In the genomic region with DNA sequence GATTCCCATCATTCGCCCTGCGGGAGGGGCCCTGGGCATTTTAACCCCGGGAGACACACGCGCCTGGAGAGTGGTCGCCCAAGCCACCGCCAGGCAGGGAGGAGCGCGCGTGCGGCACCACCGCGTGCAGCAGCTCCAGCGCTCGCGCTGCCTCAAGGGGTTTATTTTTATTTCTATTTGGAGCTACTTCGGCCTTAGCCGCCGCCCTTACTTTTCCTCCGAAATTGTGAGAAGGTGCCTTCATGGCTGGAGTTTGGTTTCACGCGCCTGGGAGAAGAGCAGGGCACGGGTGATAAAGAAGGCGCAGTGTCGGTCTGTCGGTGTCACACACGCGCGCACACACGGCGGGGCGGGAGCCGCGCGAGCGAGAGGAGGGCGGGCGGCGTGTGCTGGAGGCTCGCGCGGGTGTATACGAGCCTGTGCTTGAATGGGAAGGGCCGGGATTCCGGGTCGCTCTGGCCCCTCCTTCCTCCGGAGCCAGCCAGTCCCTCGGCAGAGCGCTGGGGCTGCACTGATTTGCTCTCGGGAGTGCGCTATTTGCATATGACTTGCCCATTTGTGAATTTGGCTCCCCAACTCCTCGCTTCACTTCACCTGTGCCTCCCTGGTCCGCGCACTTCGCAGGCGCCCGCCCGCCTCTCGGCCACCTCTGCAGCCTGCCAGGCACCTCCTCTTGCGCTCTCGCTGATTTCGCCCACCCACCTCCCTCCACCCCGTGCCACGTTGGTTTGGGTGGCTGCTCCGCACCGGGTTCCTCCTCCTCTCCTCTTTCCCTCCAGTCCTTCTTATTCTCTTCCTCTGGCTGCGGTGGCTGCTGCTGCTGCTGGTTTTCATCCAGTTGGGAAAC, we compare ENCODE assay signal across 8 cellular contexts.
DNase-seq lines count a peak whose midpoint lies in the region; ATAC-seq, FAIRE-seq and TF ChIP-seq lines count a peak whose summit lies in the region.

No MANE protein-coding gene starts in this region.

- H3K36me3 ChIP-seq in NT2/D1 (ENCODE audit: insufficient read depth, insufficient read length, low read length), result no peaks in the 10 kb centered on the region
- H3K36me3 ChIP-seq in endothelial cell of umbilical vein (ENCODE audit: control insufficient read depth in 2 of 2, extremely low read depth in 1 of 2, insufficient read depth in 2 of 2, low read length in 2 of 2), result no peaks in the 10 kb centered on the region
- no peaks in the 10 kb centered on the region for H3K36me3 ChIP-seq in lower lobe of right lung
- H3K36me3 ChIP-seq in thymus (ENCODE audit: control insufficient read depth, insufficient read depth), result no peaks in the 10 kb centered on the region

- H3K9me3 ChIP-seq in NT2/D1 (ENCODE audit: insufficient read depth, low read length) (no peaks in the 10 kb centered on the region), endothelial cell of umbilical vein (replicated peaks; ENCODE audit: control insufficient read depth, insufficient read depth, low read length) (no peaks in the 10 kb centered on the region), lower lobe of right lung (no peaks in the 10 kb centered on the region), thymus (ENCODE audit: control insufficient read depth) (peaks cover 3% of the 10 kb centered on the region)

- H3K79me2 ChIP-seq in endothelial cell of umbilical vein (ENCODE audit: control insufficient read depth, insufficient read depth, low read length), result no peaks in the 10 kb centered on the region

- peak; percentile 60 for FAIRE-seq in endothelial cell of umbilical vein (lab: Jason Lieb, UNC)

- dilution Hi-C loops in endothelial cell of umbilical vein (cut with MboI; ENCODE audit: extremely low pct_ligation_motif_present, low sequenced_read_pairs), result no loop called here

- peak overlapping the region; percentile 92 for H2AFZ ChIP-seq in endothelial cell of umbilical vein (ENCODE audit: low read depth, low read length)

- TF ChIP-seq CTCF in endothelial cell of umbilical vein (IDR thresholded peaks at IDR 0.05; ENCODE audit: extremely low read depth in 1 of 2, insufficient read depth in 1 of 2, low read depth in 1 of 2, low read length in 2 of 2), result no peak
- no peak for TF ChIP-seq CTCF in lower lobe of right lung (IDR thresholded peaks at IDR 0.05)

- H3K9ac ChIP-seq in NT2/D1 (ENCODE audit: insufficient read length, low read depth), result peak overlapping the region; percentile 70
- H3K9ac ChIP-seq in endothelial cell of umbilical vein (replicated peaks; ENCODE audit: extremely low read depth, insufficient read depth, low read length), result peak overlapping the region; percentile 12

- TF ChIP-seq POLR2A in endothelial cell of umbilical vein (IDR thresholded peaks at IDR 0.05; ENCODE audit: low read depth, low read length), result no peak

- H3K4me1 ChIP-seq in NT2/D1 (ENCODE audit: insufficient read depth, insufficient read length) (peaks cover 3% of the 10 kb centered on the region), endothelial cell of umbilical vein (ENCODE audit: control insufficient read depth, extremely low read depth, insufficient read depth, low read length) (peaks cover 7% of the 10 kb centered on the region), lower lobe of right lung (peaks cover 12% of the 10 kb centered on the region), thymus (ENCODE audit: control insufficient read depth, insufficient read depth, low read length) (no peaks in the 10 kb centered on the region)

- peak overlapping the region; percentile 82 for H3K4me2 ChIP-seq in endothelial cell of umbilical vein (ENCODE audit: insufficient read depth, low read length)

- ATAC-seq in HG03342 (IDR thresholded peaks at IDR 0.05; ENCODE audit: unreplicated experiment) (peak; percentile 60), lower lobe of right lung (peak; percentile 97 to 99), HG02970 (IDR thresholded peaks at IDR 0.05; ENCODE audit: low FRiP score, unreplicated experiment) (no peak), GM18907 (IDR thresholded peaks at IDR 0.05; ENCODE audit: unreplicated experiment) (no peak)

- H4K20me1 ChIP-seq in endothelial cell of umbilical vein (replicated peaks; ENCODE audit: control insufficient read depth, extremely low read depth, insufficient read depth, low read length), result no peaks in the 10 kb centered on the region

- POLR2A ChIA-PET in endothelial cell of umbilical vein (lab: Charles Lee), result no interaction called here

- no peak overlapping the region for H3K27ac ChIP-seq in endothelial cell of umbilical vein (ENCODE audit: insufficient read depth, low read depth, low read length)
- no peak overlapping the region for H3K27ac ChIP-seq in lower lobe of right lung
- no peak overlapping the region for H3K27ac ChIP-seq in thymus (ENCODE audit: low read depth)

- TSS peak; percentile 45 for BruUV-seq in endothelial cell of umbilical vein (replicated peaks; lab: Mats Ljungman, UMichigan)

- no peaks in the 10 kb centered on the region for H3K9me1 ChIP-seq in endothelial cell of umbilical vein (replicated peaks; ENCODE audit: control insufficient read depth, extremely low read depth, insufficient read depth, low read length)

- CTCF ChIA-PET in endothelial cell of umbilical vein (lab: Charles Lee), result no interaction called here

- peak; percentile 95 for DNase-seq in COLO668 (lab: John Stamatoyannopoulos, UW; ENCODE audit: unreplicated experiment)
- DNase-seq in NT2/D1 (ENCODE audit: low read depth, low spot score), result peak; percentile 83
- peak; percentile 83 for DNase-seq in endothelial cell of umbilical vein (ENCODE audit: low read depth, low spot score)
- peak; percentile 88 for DNase-seq in lower lobe of right lung

- intact Hi-C loops in endothelial cell of umbilical vein (cut with micrococcal nuclease) (loop anchor here (2.0 to 10.0 kb wide), 6 partner anchors 90 to 1576 kb away; no protein-coding TSS in a partner anchor), lower lobe of right lung (cut with DNase I) (no loop called here)

- peaks cover 34% of the 10 kb centered on the region for H3K27me3 ChIP-seq in NT2/D1 (ENCODE audit: insufficient read depth, insufficient read length)
- peaks cover 16 to 33% of the 10 kb centered on the region in 2 experiments for H3K27me3 ChIP-seq in endothelial cell of umbilical vein (ENCODE audit: control insufficient read depth in 2 of 2, insufficient read depth in 2 of 2, low read length in 2 of 2)
- H3K27me3 ChIP-seq in lower lobe of right lung (ENCODE audit: low read depth), result no peaks in the 10 kb centered on the region
- peaks cover 31% of the 10 kb centered on the region for H3K27me3 ChIP-seq in thymus (ENCODE audit: control insufficient read depth, insufficient read depth)

- 3% methylated on average over 67 of the region's 67 CpGs for WGBS in thymus

- peak overlapping the region; percentile 60 for H3K4me3 ChIP-seq in NT2/D1 (ENCODE audit: insufficient read length, low read depth)
- peak overlapping the region; percentile 33 to 62 (median 34) for H3K4me3 ChIP-seq in endothelial cell of umbilical vein (replicated peaks in 1 of 3; ENCODE audit: insufficient read depth in 1 of 3, low read depth in 1 of 3, low read length in 3 of 3)
- H3K4me3 ChIP-seq in lower lobe of right lung, result peak overlapping the region; percentile 61
- H3K4me3 ChIP-seq in thymus (ENCODE audit: low read length), result peak overlapping the region; percentile 21

TF ChIP-seq in endothelial cell of umbilical vein, 7 proteins besides CTCF, POLR2A, EP300 and RAD21:
- TF ChIP-seq JUN (IDR thresholded peaks at IDR 0.05; ENCODE audit: borderline replicate concordance, insufficient read depth, insufficient read length, low read depth) (no peak), EZH2 (IDR thresholded peaks at IDR 0.05; ENCODE audit: borderline replicate concordance, low read depth, low read length, severe bottlenecking) (no peak), POLR2AphosphoS5 (IDR thresholded peaks at IDR 0.05; ENCODE audit: insufficient read depth, low read depth, low read length) (no peak), MYC (IDR thresholded peaks at IDR 0.05; ENCODE audit: low read depth, low read length) (no peak), GATA2 (IDR thresholded peaks at IDR 0.05; ENCODE audit: insufficient read depth, insufficient read length, low read depth, low read length) (no peak), FOS (IDR thresholded peaks at IDR 0.05; ENCODE audit: borderline replicate concordance, insufficient read depth, low read length) (no peak)
- TF ChIP-seq, protein P1, sequence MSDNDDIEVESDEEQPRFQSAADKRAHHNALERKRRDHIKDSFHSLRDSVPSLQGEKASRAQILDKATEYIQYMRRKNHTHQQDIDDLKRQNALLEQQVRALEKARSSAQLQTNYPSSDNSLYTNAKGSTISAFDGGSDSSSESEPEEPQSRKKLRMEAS (IDR thresholded peaks at IDR 0.05; ENCODE audit: insufficient read depth, insufficient read length), result no peak

Comparison
In these comparisons a context has a peak if more than half of its experiments do, and no peak if none do; other contexts are left out.
1. ATAC-seq: peak in HG03342 (single experiment) and lower lobe of right lung (2 of 2); none in HG02970 (single experiment) and GM18907 (single experiment).
2. Peak in every context shown above with its lines, with median percentiles within 50 percentile points of each other: DNase-seq and H3K4me3 ChIP-seq.